Comparison of ENCODE assay signal across 24 cellular contexts in genomic region chr7:112371721-112372120, GRCh38.
"Had no signal": no experiment of that assay in that cellular context is flagged by ENCODE, and none has a peak within 500 bp of the region (broad histone marks: within the 10 kb centered on the region; RNA-seq: fewer than 3 reads in every experiment).

No MANE protein-coding gene starts in this region.

- H3K36me3 Mint-ChIP-seq: immature natural killer cell; memory B cell; natural killer cell; stimulated activated effector memory CD8-positive, alpha-beta T cell treated with anti-CD3 and anti-CD28 coated beads, Interleukin-12 subunit alpha, Interleukin-12 subunit beta, amount 100 ng/mL, for 72 hours had no signal

- H3K27me3 ChIP-seq: esophagus squamous epithelium, right lobe of liver, stomach, thyroid gland, vagina had no signal

- H3K9me3 ChIP-seq: esophagus squamous epithelium, lower lobe of right lung, right lobe of liver, stomach, thyroid gland, vagina had no signal

- H3K9ac ChIP-seq: parathyroid adenoma had no signal

- H3K9me3 Mint-ChIP-seq: dendritic cell treated with granulocyte-macrophage colony-stimulating factor and Interleukin-4, amounts not matched to agents 40 ng/mL and 50 ng/mL, for 4 days; memory B cell; natural killer cell; stimulated activated effector memory CD8-positive, alpha-beta T cell treated with anti-CD3 and anti-CD28 coated beads, Interleukin-12 subunit alpha, Interleukin-12 subunit beta, amount 100 ng/mL, for 72 hours had no signal

- H3K27ac ChIP-seq: esophagus squamous epithelium, lower lobe of right lung, parathyroid adenoma, right lobe of liver, stomach, thyroid gland, vagina had no signal

- H3K4me3 ChIP-seq: esophagus squamous epithelium, lower lobe of right lung, right lobe of liver, smooth muscle cell, stomach, thyroid gland, vagina had no signal

- H3K4me3 Mint-ChIP-seq: dendritic cell treated with granulocyte-macrophage colony-stimulating factor and Interleukin-4, amounts not matched to agents 40 ng/mL and 50 ng/mL, for 4 days; immature natural killer cell; memory B cell; natural killer cell; stimulated activated effector memory CD8-positive, alpha-beta T cell treated with anti-CD3 and anti-CD28 coated beads, Interleukin-12 subunit alpha, Interleukin-12 subunit beta, amount 100 ng/mL, for 72 hours had no signal

- H3K27ac Mint-ChIP-seq: dendritic cell treated with granulocyte-macrophage colony-stimulating factor and Interleukin-4, amounts not matched to agents 40 ng/mL and 50 ng/mL, for 4 days; memory B cell; natural killer cell; progenitor cell of endocrine pancreas; stimulated activated effector memory CD8-positive, alpha-beta T cell treated with anti-CD3 and anti-CD28 coated beads, Interleukin-12 subunit alpha, Interleukin-12 subunit beta, amount 100 ng/mL, for 72 hours had no signal

- H3K36me3 ChIP-seq: esophagus squamous epithelium, lower lobe of right lung, right lobe of liver, stomach, thyroid gland, vagina had no signal

- H3K4me1 Mint-ChIP-seq: immature natural killer cell; memory B cell; natural killer cell; stimulated activated effector memory CD8-positive, alpha-beta T cell treated with anti-CD3 and anti-CD28 coated beads, Interleukin-12 subunit alpha, Interleukin-12 subunit beta, amount 100 ng/mL, for 72 hours had no signal

- DNase-seq: cerebellar nuclear complex; effector CD8-positive, alpha-beta T cell; esophagus squamous epithelium; hypothalamus; immature natural killer cell; left ventricle myocardium superior; lower lobe of right lung; natural killer cell; occipital lobe; right lobe of liver; stimulated activated CD4-positive, alpha-beta T cell treated with anti-CD3 and anti-CD28 coated beads, Interleukin-12 subunit alpha, Interleukin-12 subunit beta, amount 100 ng/mL, for 4 hours; stimulated activated CD4-positive, alpha-beta T cell treated with anti-CD3 and anti-CD28 coated beads, Interleukin-1b, Interleukin-23, amount 100 ng/mL, for 48 hours; stimulated activated CD4-positive, alpha-beta T cell treated with anti-CD3 and anti-CD28 coated beads, Interleukin-4, amount 100 ng/mL, for 1 hour; stimulated activated naive CD4-positive, alpha-beta T cell treated with Interleukin-2 at 50 U/mL for 16 hours; stomach; thyroid gland; trophoblast cell had no signal

- H3K27me3 Mint-ChIP-seq: progenitor cell of endocrine pancreas had no signal

- ATAC-seq: left ventricle myocardium superior; lower lobe of right lung; natural killer cell; right lobe of liver; stimulated activated effector memory CD8-positive, alpha-beta T cell treated with anti-CD3 and anti-CD28 coated beads, Interleukin-12 subunit alpha, Interleukin-12 subunit beta, amount 100 ng/mL, for 72 hours had no signal

- H3K4me1 ChIP-seq: esophagus squamous epithelium, lower lobe of right lung, parathyroid adenoma, right lobe of liver, stomach, vagina had no signal
